11 cellular contexts compared by ENCODE assay signal in the genomic region with DNA sequence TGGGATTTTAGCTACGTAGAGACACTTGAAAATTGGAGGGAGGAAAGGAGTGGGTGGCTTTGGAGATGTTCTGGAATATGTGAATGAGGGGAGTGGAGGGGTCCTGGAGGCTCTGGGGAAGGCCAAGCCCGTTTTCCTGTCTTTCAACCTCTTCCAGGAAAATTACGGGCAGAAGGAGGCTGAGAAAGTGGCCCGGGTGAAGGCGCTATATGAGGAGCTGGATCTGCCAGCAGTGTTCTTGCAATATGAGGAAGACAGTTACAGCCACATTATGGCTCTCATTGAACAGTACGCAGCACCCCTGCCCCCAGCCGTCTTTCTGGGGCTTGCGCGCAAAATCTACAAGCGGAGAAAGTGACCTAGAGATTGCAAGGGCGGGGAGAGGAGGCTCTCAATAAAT. TPM values are rescaled to one million over a fixed set of nuclear protein-coding genes. Genes with fewer than 3 reads are reported as not detected.
DNase-seq lines count a peak whose midpoint lies in the region; ATAC-seq and TF ChIP-seq lines count a peak whose summit lies in the region.
"Had no signal": no experiment of that assay in that cellular context is flagged by ENCODE, and none has a peak within 500 bp of the region (broad histone marks: within the 10 kb centered on the region; RNA-seq: fewer than 3 reads in every experiment).

No MANE protein-coding gene starts in this region.

- peaks cover 38% of the 10 kb centered on the region for H3K4me1 Mint-ChIP-seq in activated T-helper 2 cell treated with anti-CD3 and anti-CD28 coated beads, Interferon-gamma antibody, Interleukin-2, Interleukin-4, amounts not matched to agents 10 μg/mL and 5 μg/mL and 100 μg/mL, durations not matched to agents 14 hours and 24 hours and 36 hours (ENCODE audit: low read depth)
- peaks cover 14% of the 10 kb centered on the region for H3K4me1 Mint-ChIP-seq in glutamatergic neuron (ENCODE audit: low read depth, unreplicated experiment)

- H3K4me3 ChIP-seq in HEK293 (ENCODE audit: low read depth, low read length) (no peak overlapping the region), skeletal muscle tissue (ENCODE audit: low read length in 3 of 3) (peak overlapping the region; percentile 76 to 80 (median 79)), body of pancreas (no peak overlapping the region)
- H3K4me3 ChIP-seq: SJSA1 had no signal

- H3K27ac Mint-ChIP-seq in activated T-helper 2 cell treated with anti-CD3 and anti-CD28 coated beads, Interferon-gamma antibody, Interleukin-2, Interleukin-4, amounts not matched to agents 10 μg/mL and 5 μg/mL and 100 μg/mL, durations not matched to agents 14 hours and 24 hours and 36 hours = peak overlapping the region; percentile 29
- H3K27ac Mint-ChIP-seq in glutamatergic neuron (ENCODE audit: unreplicated experiment) = peak overlapping the region; percentile 100

- peak overlapping the region; percentile 57 to 77 (median 59) for H3K9ac ChIP-seq in skeletal muscle tissue (ENCODE audit: low read depth in 1 of 3, low read length in 3 of 3)

- H3K27me3 ChIP-seq in skeletal muscle tissue (ENCODE audit: control insufficient read depth in 3 of 3, insufficient read depth in 3 of 3, low read length in 3 of 3) (no peaks in the 10 kb centered on the region), body of pancreas (no peaks in the 10 kb centered on the region)
- H3K27me3 ChIP-seq: SJSA1 had no signal

- POLR2A ChIA-PET in HEK293 (lab: Yijun Ruan, JAX) = interaction anchor here (1.6 kb wide), 1 partner anchor 10 kb away, joined by 3 read pairs; no protein-coding TSS in a partner anchor

- CTCF ChIA-PET in HEK293 (lab: Yijun Ruan, JAX) = interaction anchor here (0.6 to 0.7 kb wide), 2 partner anchors 70 to 151 kb away, joined by 3 read pairs; no protein-coding TSS in a partner anchor

- H3K27me3 Mint-ChIP-seq in activated T-helper 2 cell treated with anti-CD3 and anti-CD28 coated beads, Interferon-gamma antibody, Interleukin-2, Interleukin-4, amounts not matched to agents 10 μg/mL and 5 μg/mL and 100 μg/mL, durations not matched to agents 14 hours and 24 hours and 36 hours (ENCODE audit: low read depth) = no peaks in the 10 kb centered on the region
- H3K27me3 Mint-ChIP-seq in glutamatergic neuron (ENCODE audit: unreplicated experiment) = peaks cover 25% of the 10 kb centered on the region

- H3K9me3 Mint-ChIP-seq in activated T-helper 2 cell treated with anti-CD3 and anti-CD28 coated beads, Interferon-gamma antibody, Interleukin-2, Interleukin-4, amounts not matched to agents 10 μg/mL and 5 μg/mL and 100 μg/mL, durations not matched to agents 14 hours and 24 hours and 36 hours = no peaks in the 10 kb centered on the region
- peaks cover 23% of the 10 kb centered on the region for H3K9me3 Mint-ChIP-seq in glutamatergic neuron (ENCODE audit: unreplicated experiment)

- TF ChIP-seq CTCF in HEK293 (tag by site-specific recombination; IDR thresholded peaks at IDR 0.05) (no peak), glutamatergic neuron (IDR thresholded peaks at IDR 0.05; ENCODE audit: partially characterized antibody, unreplicated experiment) (no peak), body of pancreas (IDR thresholded peaks at IDR 0.05) (no peak)

- H3K4me1 ChIP-seq in HEK293 (ENCODE audit: control insufficient read depth, insufficient read depth, low read length) = no peaks in the 10 kb centered on the region
- peaks cover 29 to 42% (median 31%) of the 10 kb centered on the region in 3 donors for H3K4me1 ChIP-seq in skeletal muscle tissue (ENCODE audit: control insufficient read depth in 3 of 3, insufficient read depth in 3 of 3, low read length in 3 of 3)
- peaks cover 27% of the 10 kb centered on the region for H3K4me1 ChIP-seq in body of pancreas

- H3K36me3 ChIP-seq in HEK293 (ENCODE audit: control insufficient read depth in 2 of 2, insufficient read depth in 1 of 2, low read length in 2 of 2) (peaks cover 17 to 53% of the 10 kb centered on the region in 2 experiments; a peak in 2 of 3 replicates), skeletal muscle tissue (ENCODE audit: control insufficient read depth in 3 of 3, insufficient read depth in 3 of 3, low read length in 3 of 3) (peaks cover 7 to 13% (median 8%) of the 10 kb centered on the region in 3 donors), body of pancreas (replicated peaks in 1 of 2; ENCODE audit: insufficient read depth in 1 of 2, low read depth in 2 of 2) (no peaks in the 10 kb centered on the region)

- no peak for DNase-seq in activated T-helper 2 cell treated with anti-CD3 and anti-CD28 coated beads, Interferon-gamma antibody, Interleukin-2, Interleukin-4, amounts not matched to agents 10 μg/mL and 5 μg/mL and 100 μg/mL, durations not matched to agents 14 hours and 24 hours and 36 hours (ENCODE audit: low spot score)
- DNase-seq in glutamatergic neuron (no peak), NK-92 (lab: John Stamatoyannopoulos, UW; ENCODE audit: unreplicated experiment) (no peak), NCI-H2227 treated with DMSO at 0.1 percent for 48 hours (lab: John Stamatoyannopoulos, UW) (no peak), foreskin melanocyte (no peak), body of pancreas (no peak)

- WGBS in body of pancreas, 2 donors = 54 to 77% methylated on average over 10 to 11 of the region's 11 CpGs

- no peak for TF ChIP-seq POLR2A in body of pancreas (IDR thresholded peaks at IDR 0.05)

- peak overlapping the region; percentile 65 for H3K4me3 Mint-ChIP-seq in activated T-helper 2 cell treated with anti-CD3 and anti-CD28 coated beads, Interferon-gamma antibody, Interleukin-2, Interleukin-4, amounts not matched to agents 10 μg/mL and 5 μg/mL and 100 μg/mL, durations not matched to agents 14 hours and 24 hours and 36 hours (ENCODE audit: low read depth)
- peak overlapping the region; percentile 97 for H3K4me3 Mint-ChIP-seq in glutamatergic neuron (ENCODE audit: unreplicated experiment)

- H3K9me3 ChIP-seq in HEK293 (ENCODE audit: control insufficient read depth, insufficient read depth, low read depth, low read length) (no peaks in the 10 kb centered on the region), skeletal muscle tissue (ENCODE audit: control insufficient read depth in 3 of 3, low read length in 3 of 3) (no peaks in the 10 kb centered on the region), body of pancreas (no peaks in the 10 kb centered on the region)
- H3K9me3 ChIP-seq: SJSA1 had no signal

- ATAC-seq in body of pancreas = no peak

- intact Hi-C loops in activated T-helper 2 cell treated with anti-CD3 and anti-CD28 coated beads, Interferon-gamma antibody, Interleukin-2, Interleukin-4, amounts not matched to agents 10 μg/mL and 5 μg/mL and 100 μg/mL, durations not matched to agents 14 hours and 24 hours and 36 hours (cut with micrococcal nuclease) = loop anchor here (1.0 to 5.0 kb wide), 3 partner anchors 11 to 128 kb away; a partner anchor contains a TSS
- intact Hi-C loops in body of pancreas (cut with DNase I) = loop anchor here (5.0 kb wide), 1 partner anchor 68 kb away; no protein-coding TSS in a partner anchor

- H3K27ac ChIP-seq in HEK293 (ENCODE audit: extremely low read depth, low read depth, low read length) = 0 out of 2 replicates have a peak overlapping the region, but pooled peaks have one; percentile 13
- peak overlapping the region; percentile 75 for H3K27ac ChIP-seq in skeletal muscle tissue (ENCODE audit: low read depth, low read length)
- peak overlapping the region in 1 of 4 donors; percentile 28 for H3K27ac ChIP-seq in body of pancreas
- H3K27ac ChIP-seq: HL-60, SJSA1 had no signal

- H3K36me3 Mint-ChIP-seq in activated T-helper 2 cell treated with anti-CD3 and anti-CD28 coated beads, Interferon-gamma antibody, Interleukin-2, Interleukin-4, amounts not matched to agents 10 μg/mL and 5 μg/mL and 100 μg/mL, durations not matched to agents 14 hours and 24 hours and 36 hours (ENCODE audit: low read depth) = peaks cover 49% of the 10 kb centered on the region
- H3K36me3 Mint-ChIP-seq in glutamatergic neuron (ENCODE audit: unreplicated experiment) = no peaks in the 10 kb centered on the region

TF ChIP-seq in HEK293, 187 proteins besides CTCF, POLR2A, EP300 and RAD21 (continues in another document):
- TF ChIP-seq HOXC10 (CRISPR knock-in tag; IDR thresholded peaks at IDR 0.05) (no peak), IKZF3 (tag by site-specific recombination; IDR thresholded peaks at IDR 0.05) (0 out of 2 replicates have a peak, but pooled peaks have one; percentile 3), ZNF701 (tag by site-specific recombination; IDR thresholded peaks at IDR 0.05) (no peak)

RNA-seq across cellular contexts. Expression of a gene that starts 0.4 kb away (rescaled TPM):
- total RNA-seq in activated T-helper 2 cell treated with anti-CD3 and anti-CD28 coated beads, Interferon-gamma antibody, Interleukin-2, Interleukin-4, amounts not matched to agents 10 μg/mL and 5 μg/mL and 100 μg/mL, durations not matched to agents 14 hours and 24 hours and 36 hours = 31.4 and 34.5 TPM in 2 replicates
- total RNA-seq in glutamatergic neuron (ENCODE audit: unreplicated experiment) (305 TPM), skeletal muscle tissue (9.4 TPM), body of pancreas (10 to 100 TPM; 19.4 to 21.3 TPM)

RNA-seq across cellular contexts. Expression of a gene that starts 11.6 kb away (rescaled TPM):
- 342 and 361 TPM in 2 replicates for total RNA-seq in activated T-helper 2 cell treated with anti-CD3 and anti-CD28 coated beads, Interferon-gamma antibody, Interleukin-2, Interleukin-4, amounts not matched to agents 10 μg/mL and 5 μg/mL and 100 μg/mL, durations not matched to agents 14 hours and 24 hours and 36 hours
- total RNA-seq in glutamatergic neuron (ENCODE audit: unreplicated experiment) = 265 TPM
- total RNA-seq in skeletal muscle tissue = 69.4 TPM
- total RNA-seq in body of pancreas = 10 to 100 TPM; 59.7 to 94.3 TPM

RNA-seq across cellular contexts. Expression of a gene that starts 19.0 kb away (rescaled TPM):
- not detected in 2 replicates for total RNA-seq in activated T-helper 2 cell treated with anti-CD3 and anti-CD28 coated beads, Interferon-gamma antibody, Interleukin-2, Interleukin-4, amounts not matched to agents 10 μg/mL and 5 μg/mL and 100 μg/mL, durations not matched to agents 14 hours and 24 hours and 36 hours
- total RNA-seq in glutamatergic neuron (ENCODE audit: unreplicated experiment) (not detected), skeletal muscle tissue (not detected), body of pancreas (not detected)
- total RNA-seq: dermis microvascular lymphatic vessel endothelial cell, SJSA1 had no signal

RNA-seq across cellular contexts. Expression of a gene that starts 43.0 kb away (rescaled TPM):
- 4.8 and 5.4 TPM in 2 replicates for total RNA-seq in activated T-helper 2 cell treated with anti-CD3 and anti-CD28 coated beads, Interferon-gamma antibody, Interleukin-2, Interleukin-4, amounts not matched to agents 10 μg/mL and 5 μg/mL and 100 μg/mL, durations not matched to agents 14 hours and 24 hours and 36 hours
- total RNA-seq in glutamatergic neuron (ENCODE audit: unreplicated experiment) = 30.5 TPM
- total RNA-seq in skeletal muscle tissue = 1.0 TPM
- 1 to 10 TPM; 1.3 to 2.9 TPM for total RNA-seq in body of pancreas

RNA-seq across cellular contexts. Expression of a gene that starts 46.9 kb away (rescaled TPM):
- total RNA-seq in activated T-helper 2 cell treated with anti-CD3 and anti-CD28 coated beads, Interferon-gamma antibody, Interleukin-2, Interleukin-4, amounts not matched to agents 10 μg/mL and 5 μg/mL and 100 μg/mL, durations not matched to agents 14 hours and 24 hours and 36 hours = 95.7 and 96.8 TPM in 2 replicates
- total RNA-seq in glutamatergic neuron (ENCODE audit: unreplicated experiment) (74.8 TPM), skeletal muscle tissue (23.5 TPM), body of pancreas (10 to 100 TPM; 36.6 to 40.7 TPM)

Comparison
In these comparisons a context has a peak if more than half of its experiments do, and no peak if none do; other contexts are left out.
1. H3K4me3 ChIP-seq: peak in skeletal muscle tissue (3 of 3); none in HEK293 (single experiment) and body of pancreas (0 of 2).